Comparison of ENCODE assay signal across 9 cellular contexts in genomic region chr4:128916832-128917231, GRCh38.
DNase-seq lines count a peak whose midpoint lies in the region; ATAC-seq and TF ChIP-seq lines count a peak whose summit lies in the region.
"Had no signal": no experiment of that assay in that cellular context is flagged by ENCODE, and none has a peak within 500 bp of the region (broad histone marks: within the 10 kb centered on the region; RNA-seq: fewer than 3 reads in every experiment).

No MANE protein-coding gene starts in this region.

- ATAC-seq in GM19035 (IDR thresholded peaks at IDR 0.05; ENCODE audit: unreplicated experiment) (peak; percentile 65), HG02938 (IDR thresholded peaks at IDR 0.05; ENCODE audit: unreplicated experiment) (peak; percentile 91), omental fat pad (ENCODE audit: low FRiP score) (no peak)

- peak; percentile 82 for DNase-seq in SKM-1 (lab: John Stamatoyannopoulos, UW; ENCODE audit: unreplicated experiment)
- DNase-seq in putamen (ENCODE audit: low spot score), result peak; percentile 44
- no peak for DNase-seq in dermis blood vessel endothelial cell
- no peak for DNase-seq in omental fat pad (ENCODE audit: low spot score)
- DNase-seq in NCI-H1930 (lab: John Stamatoyannopoulos, UW), result no peak
- DNase-seq in D341Med (ENCODE audit: low spot score), result no peak
- DNase-seq: activated CD4-positive, alpha-beta memory T cell treated with anti-CD3 and anti-CD28 coated beads, Interleukin-2, amount 10 ng/mL, durations not matched to agents 7 days and 5 days had no signal

- no peak for TF ChIP-seq CTCF in omental fat pad (IDR thresholded peaks at IDR 0.05)

Comparison
In these comparisons a context has a peak if more than half of its experiments do, and no peak if none do; other contexts are left out.
1. DNase-seq: peak in SKM-1 (single experiment) and putamen (single experiment); none in dermis blood vessel endothelial cell (single experiment), omental fat pad (single experiment), NCI-H1930 (0 of 2) and D341Med (single experiment).